15 cellular contexts compared by ENCODE assay signal in the genomic region with DNA sequence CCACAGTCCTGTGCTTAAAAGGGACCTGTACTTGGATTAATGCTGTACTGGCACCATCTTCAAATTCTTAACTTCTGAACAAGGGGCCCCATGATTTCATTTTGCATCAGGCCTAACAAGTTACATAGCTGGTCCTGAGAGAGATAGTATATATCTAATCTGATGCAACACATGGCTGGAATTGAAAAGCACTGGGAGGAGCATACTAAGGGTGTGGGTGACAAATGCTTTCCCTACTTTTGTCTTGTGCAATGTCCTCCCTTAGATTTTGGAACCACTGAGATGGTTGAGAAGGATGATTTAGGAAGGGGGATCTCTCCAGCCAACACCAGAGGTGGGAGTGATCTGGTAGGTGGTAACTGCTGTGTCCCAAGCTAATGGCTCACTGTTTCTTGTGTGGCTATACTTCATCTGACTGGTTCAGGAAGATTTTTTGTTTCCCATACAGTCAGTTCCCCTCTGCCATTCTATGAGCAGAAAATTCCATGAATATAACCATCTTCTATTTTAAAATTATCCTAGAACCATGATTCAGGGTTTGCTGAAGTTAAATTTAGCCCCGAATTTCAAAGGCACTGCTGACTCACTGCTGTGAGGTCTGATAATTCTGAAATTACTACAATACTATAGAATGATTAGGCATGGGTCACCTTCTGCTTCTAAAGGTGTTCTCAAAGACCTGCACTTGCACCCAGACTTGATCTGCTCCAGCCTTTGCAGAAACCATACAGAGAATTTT.
DNase-seq lines count a peak whose midpoint lies in the region; ATAC-seq and TF ChIP-seq lines count a peak whose summit lies in the region.
"Had no signal": no experiment of that assay in that cellular context is flagged by ENCODE, and none has a peak within 500 bp of the region (broad histone marks: within the 10 kb centered on the region; RNA-seq: fewer than 3 reads in every experiment).

No MANE protein-coding gene starts in this region.

- H3K4me1 ChIP-seq in endodermal cell (ENCODE audit: control insufficient read depth, insufficient read depth, low read length), result peaks cover 8% of the 10 kb centered on the region

- H3K27ac Mint-ChIP-seq in endodermal cell, result peak overlapping the region; percentile 14
- H3K27ac Mint-ChIP-seq in T-helper 17 cell, result no peak overlapping the region
- H3K27ac Mint-ChIP-seq: activated naive CD8-positive, alpha-beta T cell treated with anti-CD3 and anti-CD28 coated beads, Interleukin-2, amount 10 ng/mL, durations not matched to agents 7 days and 5 days; CD14-positive monocyte; dendritic cell treated with granulocyte-macrophage colony-stimulating factor and Interleukin-4, amounts not matched to agents 40 ng/mL and 50 ng/mL, for 4 days; memory B cell had no signal

- 100% methylated on average over 1 of the region's 1 CpG for WGBS in endodermal cell (ENCODE audit: insufficient coverage in 1 of 2, insufficient read length in 1 of 2), 2 experiments

- H3K4me3 Mint-ChIP-seq in endodermal cell (no peak overlapping the region), T-helper 17 cell (no peak overlapping the region)
- H3K4me3 Mint-ChIP-seq: activated naive CD8-positive, alpha-beta T cell treated with anti-CD3 and anti-CD28 coated beads, Interleukin-2, amount 10 ng/mL, durations not matched to agents 7 days and 5 days; CD14-positive monocyte; dendritic cell treated with granulocyte-macrophage colony-stimulating factor and Interleukin-4, amounts not matched to agents 40 ng/mL and 50 ng/mL, for 4 days; memory B cell had no signal

- H3K9me3 Mint-ChIP-seq in endodermal cell, result no peaks in the 10 kb centered on the region
- H3K9me3 Mint-ChIP-seq: activated naive CD8-positive, alpha-beta T cell treated with anti-CD3 and anti-CD28 coated beads, Interleukin-2, amount 10 ng/mL, durations not matched to agents 7 days and 5 days; dendritic cell treated with granulocyte-macrophage colony-stimulating factor and Interleukin-4, amounts not matched to agents 40 ng/mL and 50 ng/mL, for 4 days; memory B cell had no signal

- H3K9me3 ChIP-seq in endodermal cell (ENCODE audit: control insufficient read depth, low read length) (no peaks in the 10 kb centered on the region), T-helper 17 cell (ENCODE audit: control insufficient read depth, low read length, poor library complexity, severe bottlenecking) (peaks cover 3% of the 10 kb centered on the region)

- no peak for ATAC-seq in T-helper 17 cell

- peaks cover 53% of the 10 kb centered on the region for H3K27me3 ChIP-seq in endodermal cell (ENCODE audit: control insufficient read depth, insufficient read depth, low read length, poor library complexity, severe bottlenecking)

- no peak for TF ChIP-seq CTCF in AG10803 (conservative IDR thresholded peaks at IDR 0.05; ENCODE audit: low read length)
- no peak for TF ChIP-seq CTCF in endodermal cell (conservative IDR thresholded peaks at IDR 0.05)

- H3K27me3 Mint-ChIP-seq in endodermal cell (ENCODE audit: insufficient read depth) (peaks cover 39% of the 10 kb centered on the region), T-helper 17 cell (peaks cover 19% of the 10 kb centered on the region)
- H3K27me3 Mint-ChIP-seq: dendritic cell treated with granulocyte-macrophage colony-stimulating factor and Interleukin-4, amounts not matched to agents 40 ng/mL and 50 ng/mL, for 4 days had no signal

- no peak overlapping the region for H3K9ac ChIP-seq in endodermal cell (ENCODE audit: extremely low read depth, low read length, poor library complexity, severe bottlenecking)

- DNase-seq in AG10803 (ENCODE audit: low read depth) (peak; percentile 88), NCI-H460 (ENCODE audit: extremely low read depth, low read depth) (peak; percentile 78), endodermal cell (no peak), middle frontal gyrus (ENCODE audit: extremely low spot score, low spot score) (peak; percentile 4), T-helper 17 cell (no peak), DMS114 treated with DMSO at 0.1 percent for 48 hours (lab: John Stamatoyannopoulos, UW; ENCODE audit: unreplicated experiment) (no peak), T-helper 9 cell (no peak), NCI-H69 (lab: John Stamatoyannopoulos, UW) (no peak)
- DNase-seq: activated CD4-positive, alpha-beta T cell treated with anti-CD3 and anti-CD28 coated beads for 48 hours; activated naive CD8-positive, alpha-beta T cell treated with anti-CD3 and anti-CD28 coated beads, Interleukin-2, amount 10 ng/mL, durations not matched to agents 7 days and 5 days; NCI-H1930 had no signal

- H3K4me3 ChIP-seq in AG10803 (ENCODE audit: low read length) (no peak overlapping the region), endodermal cell (ENCODE audit: low read length) (no peak overlapping the region)

- H3K36me3 Mint-ChIP-seq in endodermal cell (ENCODE audit: low read depth) (no peaks in the 10 kb centered on the region), T-helper 17 cell (ENCODE audit: low read depth) (no peaks in the 10 kb centered on the region)
- H3K36me3 Mint-ChIP-seq: activated naive CD8-positive, alpha-beta T cell treated with anti-CD3 and anti-CD28 coated beads, Interleukin-2, amount 10 ng/mL, durations not matched to agents 7 days and 5 days; CD14-positive monocyte; memory B cell had no signal

- peaks cover 28% of the 10 kb centered on the region for H3K4me1 Mint-ChIP-seq in endodermal cell
- H3K4me1 Mint-ChIP-seq in T-helper 17 cell, result no peaks in the 10 kb centered on the region
- H3K4me1 Mint-ChIP-seq: activated naive CD8-positive, alpha-beta T cell treated with anti-CD3 and anti-CD28 coated beads, Interleukin-2, amount 10 ng/mL, durations not matched to agents 7 days and 5 days; CD14-positive monocyte; memory B cell had no signal

- peak overlapping the region; percentile 98 for H3K27ac ChIP-seq in endodermal cell (ENCODE audit: low read depth, low read length)
- H3K27ac ChIP-seq: RWPE1 had no signal

- H3K36me3 ChIP-seq in endodermal cell (ENCODE audit: control insufficient read depth, insufficient read depth, low read length), result no peaks in the 10 kb centered on the region

Comparison
In these comparisons a context has a peak if more than half of its experiments do, and no peak if none do; other contexts are left out.
1. DNase-seq: peak in AG10803 (single experiment), NCI-H460 (single experiment) and middle frontal gyrus (single experiment); none in endodermal cell (single experiment), T-helper 17 cell (0 of 3), DMS114 treated with DMSO at 0.1 percent for 48 hours (single experiment), T-helper 9 cell (single experiment) and NCI-H69 (single experiment).